ENCODE assay signal across 28 cellular contexts in the genomic region with DNA sequence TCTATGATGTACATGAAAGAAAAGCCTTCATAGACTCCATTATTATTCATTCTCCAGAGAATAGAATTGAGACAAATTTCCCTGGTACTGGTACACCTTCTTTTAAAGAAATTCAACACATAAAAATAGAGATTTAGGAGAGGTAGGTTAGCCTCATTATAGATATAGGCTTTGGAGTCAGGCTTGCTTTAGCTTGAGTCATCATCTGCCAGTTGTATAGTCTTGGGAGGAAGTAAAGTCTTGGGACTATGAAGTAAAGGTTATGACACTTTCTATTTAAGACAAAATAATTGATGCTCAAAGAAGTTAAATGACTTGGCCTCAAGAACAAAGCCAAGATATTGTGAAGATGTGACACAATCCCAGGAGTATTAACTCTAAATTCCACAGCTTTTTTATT. TPM values are rescaled to one million over a fixed set of nuclear protein-coding genes. Genes with fewer than 3 reads are reported as not detected.
"Had no signal": no experiment of that assay in that cellular context is flagged by ENCODE, and none has a peak within 500 bp of the region (broad histone marks: within the 10 kb centered on the region; RNA-seq: fewer than 3 reads in every experiment).

No MANE protein-coding gene starts in this region.

- H3K27me3 ChIP-seq: hepatocyte, uterus had no signal

- H3K36me3 Mint-ChIP-seq: activated naive CD8-positive, alpha-beta T cell; stimulated activated effector memory CD8-positive, alpha-beta T cell treated with anti-CD3 and anti-CD28 coated beads, Interleukin-12 subunit alpha, Interleukin-12 subunit beta, amount 100 ng/mL, for 72 hours; type B pancreatic cell had no signal

- H3K9me3 Mint-ChIP-seq: stimulated activated effector memory CD8-positive, alpha-beta T cell treated with anti-CD3 and anti-CD28 coated beads, Interleukin-12 subunit alpha, Interleukin-12 subunit beta, amount 100 ng/mL, for 72 hours; stimulated activated naive CD8-positive, alpha-beta T cell treated with anti-CD3 and anti-CD28 coated beads, Interleukin-15, Interleukin-2, amounts not matched to agents 100 ng/mL and 50 ng/mL, for 24 hours; type B pancreatic cell had no signal

- H2AFZ ChIP-seq: hepatocyte had no signal

- H3K4me3 ChIP-seq: gastroesophageal sphincter, hepatocyte, pancreas, prostate gland, skin epidermis, uterus had no signal

- H3K9me3 ChIP-seq: gastroesophageal sphincter, pancreas, prostate gland, uterus had no signal

- ATAC-seq: gastroesophageal sphincter; left colon; naive thymus-derived CD4-positive, alpha-beta T cell; pancreas; sciatic nerve had no signal

- H3K4me3 Mint-ChIP-seq: activated naive CD8-positive, alpha-beta T cell; neural crest cell; stimulated activated effector memory CD8-positive, alpha-beta T cell treated with anti-CD3 and anti-CD28 coated beads, Interleukin-12 subunit alpha, Interleukin-12 subunit beta, amount 100 ng/mL, for 72 hours; stimulated activated naive CD8-positive, alpha-beta T cell treated with anti-CD3 and anti-CD28 coated beads, Interleukin-15, Interleukin-2, amounts not matched to agents 100 ng/mL and 50 ng/mL, for 24 hours; type B pancreatic cell had no signal

- H3K27ac ChIP-seq: gastroesophageal sphincter, hepatocyte, pancreas, prostate gland, skin epidermis, uterus had no signal

- H3K27ac Mint-ChIP-seq: activated naive CD8-positive, alpha-beta T cell; naive thymus-derived CD4-positive, alpha-beta T cell; stimulated activated effector memory CD8-positive, alpha-beta T cell treated with anti-CD3 and anti-CD28 coated beads, Interleukin-12 subunit alpha, Interleukin-12 subunit beta, amount 100 ng/mL, for 72 hours; stimulated activated naive CD8-positive, alpha-beta T cell treated with anti-CD3 and anti-CD28 coated beads, Interleukin-15, Interleukin-2, amounts not matched to agents 100 ng/mL and 50 ng/mL, for 24 hours; type B pancreatic cell had no signal

- H3K36me3 ChIP-seq: gastroesophageal sphincter, pancreas, prostate gland, uterus had no signal

- H3K4me1 ChIP-seq: gastroesophageal sphincter, pancreas, prostate gland, uterus had no signal

- DNase-seq: activated CD8-positive, alpha-beta memory T cell treated with anti-CD3 and anti-CD28 coated beads for 24 hours; activated effector memory CD4-positive, alpha-beta T cell treated with Interleukin-2 at 50 U/mL for 16 hours; activated naive CD4-positive, alpha-beta T cell treated with Interleukin-2 at 50 U/mL for 16 hours; anterior cingulate cortex; dermis blood vessel endothelial cell; effector CD4-positive, alpha-beta T cell; islet precursor cell; left colon; midbrain; naive thymus-derived CD4-positive, alpha-beta T cell; nucleus accumbens; pancreas; retina; stimulated activated CD4-positive, alpha-beta T cell treated with anti-CD3 and anti-CD28 coated beads, Interleukin-12 subunit alpha, Interleukin-12 subunit beta, amount 100 ng/mL, for 4 hours; stimulated activated CD4-positive, alpha-beta T cell treated with anti-CD3 and anti-CD28 coated beads, Interleukin-4, amount 100 ng/mL, for 1 hour; uterus had no signal

- H3K79me2 ChIP-seq: hepatocyte had no signal

- H3K4me2 ChIP-seq: hepatocyte had no signal

RNA-seq across cellular contexts. Expression of a gene that starts 4.3 kb away (rescaled TPM):
- total RNA-seq: dermis blood vessel endothelial cell; epithelial cell of proximal tubule; gastroesophageal sphincter; left colon; naive thymus-derived CD4-positive, alpha-beta T cell; neural crest cell; prostate gland; sciatic nerve; subcutaneous adipose tissue; uterus had no signal

RNA-seq across cellular contexts. Expression of a gene that starts 29.9 kb away (rescaled TPM):
- total RNA-seq: dermis blood vessel endothelial cell; epithelial cell of proximal tubule; gastroesophageal sphincter; left colon; naive thymus-derived CD4-positive, alpha-beta T cell; neural crest cell; pancreas; prostate gland; sciatic nerve; subcutaneous adipose tissue; uterus had no signal

RNA-seq across cellular contexts. Expression of a gene that starts 47.0 kb away (rescaled TPM):
- total RNA-seq: dermis blood vessel endothelial cell; epithelial cell of proximal tubule; gastroesophageal sphincter; naive thymus-derived CD4-positive, alpha-beta T cell; neural crest cell; sciatic nerve; subcutaneous adipose tissue; uterus had no signal

RNA-seq across cellular contexts. Expression of a gene that starts 57.3 kb away (rescaled TPM):
- total RNA-seq: dermis blood vessel endothelial cell; epithelial cell of proximal tubule; gastroesophageal sphincter; left colon; naive thymus-derived CD4-positive, alpha-beta T cell; prostate gland; sciatic nerve; subcutaneous adipose tissue; uterus had no signal
